8 cellular contexts compared by ENCODE assay signal in genomic region chr16:4081577-4082021, GRCh38. TPM values are rescaled to one million over a fixed set of nuclear protein-coding genes. Genes with fewer than 3 reads are reported as not detected.
DNase-seq lines count a peak whose midpoint lies in the region; ATAC-seq and TF ChIP-seq lines count a peak whose summit lies in the region.
"Had no signal": no experiment of that assay in that cellular context is flagged by ENCODE, and none has a peak within 500 bp of the region (broad histone marks: within the 10 kb centered on the region; RNA-seq: fewer than 3 reads in every experiment).

No MANE protein-coding gene starts in this region.

- no peaks in the 10 kb centered on the region for H3K36me3 Mint-ChIP-seq in T-helper 17 cell (ENCODE audit: low read depth)
- H3K36me3 Mint-ChIP-seq in activated naive CD4-positive, alpha-beta T cell treated with anti-CD3 and anti-CD28 coated beads, Interleukin-2, amount 50 U/mL, for 24 hours, result peaks cover 2% of the 10 kb centered on the region

- H3K27ac Mint-ChIP-seq in T-helper 17 cell, result no peak overlapping the region
- peak overlapping the region; percentile 10 for H3K27ac Mint-ChIP-seq in activated naive CD4-positive, alpha-beta T cell treated with anti-CD3 and anti-CD28 coated beads, Interleukin-2, amount 50 U/mL, for 24 hours

- peak overlapping the region; percentile 77 for H3K4me3 Mint-ChIP-seq in T-helper 17 cell
- peak overlapping the region; percentile 68 for H3K4me3 Mint-ChIP-seq in activated naive CD4-positive, alpha-beta T cell treated with anti-CD3 and anti-CD28 coated beads, Interleukin-2, amount 50 U/mL, for 24 hours

- no peaks in the 10 kb centered on the region for H3K9me3 ChIP-seq in T-helper 17 cell (ENCODE audit: control insufficient read depth, low read length, poor library complexity, severe bottlenecking)
- no peaks in the 10 kb centered on the region for H3K9me3 ChIP-seq in muscle layer of duodenum (ENCODE audit: control insufficient read depth in 1 of 2, low read length in 2 of 2)
- H3K9me3 ChIP-seq in thoracic aorta, result no peaks in the 10 kb centered on the region

- H3K4me1 ChIP-seq in muscle layer of duodenum (ENCODE audit: control insufficient read depth in 1 of 2, insufficient read depth in 2 of 2, low read length in 2 of 2) (peaks cover 0 to 17% of the 10 kb centered on the region in 2 donors), thoracic aorta (ENCODE audit: control insufficient read depth in 1 of 2, low read depth in 2 of 2) (peaks cover 9 to 41% of the 10 kb centered on the region in 2 donors)

- H3K4me3 ChIP-seq in muscle layer of duodenum (ENCODE audit: low read depth in 1 of 2, low read length in 2 of 2) (peak overlapping the region; percentile 10 to 38), thoracic aorta (peak overlapping the region; percentile 57)

- H3K27me3 ChIP-seq in muscle layer of duodenum (ENCODE audit: low read depth, low read length) (no peaks in the 10 kb centered on the region), thoracic aorta (replicated peaks; ENCODE audit: insufficient read depth) (no peaks in the 10 kb centered on the region)

- H3K4me1 Mint-ChIP-seq in T-helper 17 cell, result peaks cover 22% of the 10 kb centered on the region
- H3K4me1 Mint-ChIP-seq in activated naive CD4-positive, alpha-beta T cell treated with anti-CD3 and anti-CD28 coated beads, Interleukin-2, amount 50 U/mL, for 24 hours, result peaks cover 51% of the 10 kb centered on the region

- no peak for DNase-seq in T-helper 17 cell
- DNase-seq in thoracic aorta (ENCODE audit: low spot score), result no peak
- DNase-seq in NCI-H2196 (lab: John Stamatoyannopoulos, UW; ENCODE audit: unreplicated experiment), result no peak
- DNase-seq: NCI-H1930 had no signal

- no peaks in the 10 kb centered on the region for H3K27me3 Mint-ChIP-seq in T-helper 17 cell
- no peaks in the 10 kb centered on the region for H3K27me3 Mint-ChIP-seq in activated naive CD4-positive, alpha-beta T cell treated with anti-CD3 and anti-CD28 coated beads, Interleukin-2, amount 50 U/mL, for 24 hours

- no peaks in the 10 kb centered on the region for H3K36me3 ChIP-seq in muscle layer of duodenum (ENCODE audit: control insufficient read depth in 1 of 2, insufficient read depth in 2 of 2, low read length in 2 of 2)
- no peaks in the 10 kb centered on the region for H3K36me3 ChIP-seq in thoracic aorta

- no peak overlapping the region for H3K27ac ChIP-seq in muscle layer of duodenum (ENCODE audit: low read length)
- H3K27ac ChIP-seq in thoracic aorta, result peak overlapping the region; percentile 23 to 65

- no peak for TF ChIP-seq CTCF in thoracic aorta (IDR thresholded peaks at IDR 0.05)

- no peaks in the 10 kb centered on the region for H3K9me3 Mint-ChIP-seq in activated naive CD4-positive, alpha-beta T cell treated with anti-CD3 and anti-CD28 coated beads, Interleukin-2, amount 50 U/mL, for 24 hours

- ATAC-seq in T-helper 17 cell (peak; percentile 85), thoracic aorta (ENCODE audit: insufficient number of reproducible peaks, low FRiP score, low read depth) (no peak), HG02798 (IDR thresholded peaks at IDR 0.05; ENCODE audit: poor library complexity, unreplicated experiment) (no peak), HG03354 (IDR thresholded peaks at IDR 0.05; ENCODE audit: poor library complexity, severe bottlenecking, unreplicated experiment) (no peak)

RNA-seq across cellular contexts. Expression of gene ADCY9, which starts 34.6 kb away (rescaled TPM):
- total RNA-seq in T-helper 17 cell (10 to 100 TPM; 11.5 to 12.6 TPM), thoracic aorta (10 to 100 TPM; 44.1 to 83.8 TPM)
